Comparison of ENCODE assay signal across 8 cellular contexts in the genomic region with DNA sequence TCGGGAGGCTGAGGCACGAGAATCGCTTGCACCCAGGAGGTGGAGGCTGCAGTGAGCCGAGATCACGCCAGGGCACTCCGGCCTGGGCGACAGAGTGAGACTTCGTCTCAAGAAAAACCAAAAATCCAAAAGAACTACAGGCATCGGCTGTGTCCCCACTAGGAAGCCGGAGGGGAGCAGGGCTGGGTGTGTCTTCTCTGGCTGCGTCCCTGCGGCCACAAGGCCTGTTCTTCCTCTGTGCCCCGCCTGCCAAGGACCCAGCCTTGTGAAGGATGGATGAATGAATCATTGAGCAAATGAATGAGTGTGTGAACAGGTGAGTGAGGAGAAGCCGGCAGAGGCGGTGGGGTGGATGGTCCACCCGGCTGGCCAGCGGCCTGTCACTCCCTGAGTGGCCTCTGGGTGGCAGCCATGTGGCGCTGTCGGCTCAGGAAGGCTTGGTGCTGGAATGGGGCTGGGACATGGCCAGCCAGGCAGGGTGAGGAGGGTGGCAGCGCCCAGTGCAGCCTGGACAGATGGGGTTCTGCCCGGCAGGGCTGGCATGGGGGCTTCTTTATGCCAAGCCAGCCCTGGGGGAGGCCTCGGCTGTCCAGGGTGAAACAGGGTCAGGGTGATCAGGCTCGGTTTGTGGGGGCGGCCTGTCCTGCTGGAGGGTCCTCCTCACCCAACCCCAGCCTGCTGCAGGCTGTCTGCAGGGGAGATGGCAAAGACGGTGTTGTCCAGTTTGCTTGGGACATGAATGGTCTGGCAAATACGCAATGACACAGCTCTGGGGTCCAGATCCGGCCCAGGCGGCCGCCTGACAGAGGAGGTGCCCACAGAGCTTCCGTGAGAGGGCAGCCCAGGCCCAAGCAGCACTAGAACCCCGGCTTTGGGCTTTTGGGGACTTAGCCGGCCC. TPM values are rescaled to one million over a fixed set of nuclear protein-coding genes. Genes with fewer than 3 reads are reported as not detected.
DNase-seq lines count a peak whose midpoint lies in the region; ATAC-seq and TF ChIP-seq lines count a peak whose summit lies in the region.

No MANE protein-coding gene starts in this region.

- H3K4me3 Mint-ChIP-seq in endothelial cell (ENCODE audit: unreplicated experiment) = no peak overlapping the region
- no peak overlapping the region for H3K4me3 Mint-ChIP-seq in stimulated activated effector memory CD8-positive, alpha-beta T cell treated with anti-CD3 and anti-CD28 coated beads, Interleukin-12 subunit alpha, Interleukin-12 subunit beta, amount 100 ng/mL, for 72 hours

- DNase-seq in D341Med (ENCODE audit: low spot score) (peak; percentile 99), HT1080 (ENCODE audit: low read depth) (peak; percentile 75), NOMO-1 treated with dmso at 0.1 percent for 144 hours (lab: John Stamatoyannopoulos, UW; ENCODE audit: unreplicated experiment) (peak; percentile 73), endothelial cell (ENCODE audit: low spot score) (peak; percentile 85), middle frontal gyrus (ENCODE audit: extremely low spot score, low spot score) (peak; percentile 73)
- peak in 2 of 3 experiments; percentile 38 to 41 for DNase-seq in activated CD8-positive, alpha-beta memory T cell treated with anti-CD3 and anti-CD28 coated beads for 48 hours (ENCODE audit: low read depth in 2 of 3, low spot score in 2 of 3)
- DNase-seq in stimulated activated effector memory CD8-positive, alpha-beta T cell treated with anti-CD3 and anti-CD28 coated beads, Interleukin-12 subunit alpha, Interleukin-12 subunit beta, amount 100 ng/mL, for 72 hours (ENCODE audit: low spot score in 2 of 2) = peak; percentile 72 to 86

- ATAC-seq in stimulated activated effector memory CD8-positive, alpha-beta T cell treated with anti-CD3 and anti-CD28 coated beads, Interleukin-12 subunit alpha, Interleukin-12 subunit beta, amount 100 ng/mL, for 72 hours = peak; percentile 89
- ATAC-seq in HG02973 (IDR thresholded peaks at IDR 0.05; ENCODE audit: unreplicated experiment) = no peak

- H3K9me3 Mint-ChIP-seq in endothelial cell (ENCODE audit: unreplicated experiment) = no peaks in the 10 kb centered on the region
- no peaks in the 10 kb centered on the region for H3K9me3 Mint-ChIP-seq in stimulated activated effector memory CD8-positive, alpha-beta T cell treated with anti-CD3 and anti-CD28 coated beads, Interleukin-12 subunit alpha, Interleukin-12 subunit beta, amount 100 ng/mL, for 72 hours

- no peaks in the 10 kb centered on the region for H3K36me3 Mint-ChIP-seq in endothelial cell (ENCODE audit: low read depth, unreplicated experiment)
- no peaks in the 10 kb centered on the region for H3K36me3 Mint-ChIP-seq in stimulated activated effector memory CD8-positive, alpha-beta T cell treated with anti-CD3 and anti-CD28 coated beads, Interleukin-12 subunit alpha, Interleukin-12 subunit beta, amount 100 ng/mL, for 72 hours

- H3K27ac Mint-ChIP-seq in endothelial cell (ENCODE audit: unreplicated experiment) = no peak overlapping the region
- H3K27ac Mint-ChIP-seq in stimulated activated effector memory CD8-positive, alpha-beta T cell treated with anti-CD3 and anti-CD28 coated beads, Interleukin-12 subunit alpha, Interleukin-12 subunit beta, amount 100 ng/mL, for 72 hours = peak overlapping the region; percentile 48

- peaks cover 15% of the 10 kb centered on the region for H3K27me3 Mint-ChIP-seq in endothelial cell (ENCODE audit: unreplicated experiment)

- peak; percentile 81 for TF ChIP-seq CTCF in endothelial cell (IDR thresholded peaks at IDR 0.05; ENCODE audit: unreplicated experiment)

- no peaks in the 10 kb centered on the region for H3K4me1 Mint-ChIP-seq in endothelial cell (ENCODE audit: unreplicated experiment)
- H3K4me1 Mint-ChIP-seq in stimulated activated effector memory CD8-positive, alpha-beta T cell treated with anti-CD3 and anti-CD28 coated beads, Interleukin-12 subunit alpha, Interleukin-12 subunit beta, amount 100 ng/mL, for 72 hours = peaks cover 14% of the 10 kb centered on the region

RNA-seq across cellular contexts. Expression of gene SLC25A10, which starts 21.7 kb away (rescaled TPM):
- total RNA-seq in HT1080 (2014; rRNA removed; shearing (Covaris generic)) = 96.9 and 106 TPM in 2 replicates
- polyA plus RNA-seq in HT1080 (2015; cell fraction: cytosol; rRNA removed) = 56.8 and 78.5 TPM in 2 replicates
- polyA plus RNA-seq in HT1080 (2015; cell fraction: nucleus; rRNA removed) = 41.7 and 46.6 TPM in 2 replicates
- 6.7 TPM for total RNA-seq in endothelial cell (ENCODE audit: unreplicated experiment)

RNA-seq across cellular contexts. Expression of gene MRPL12, which starts 30.6 kb away (rescaled TPM):
- 51.9 and 57.7 TPM in 2 replicates for total RNA-seq in HT1080 (2014; rRNA removed; shearing (Covaris generic))
- 219 and 267 TPM in 2 replicates for polyA plus RNA-seq in HT1080 (2015; cell fraction: cytosol; rRNA removed)
- 65.9 and 77.4 TPM in 2 replicates for polyA plus RNA-seq in HT1080 (2015; cell fraction: nucleus; rRNA removed)
- 58.5 TPM for total RNA-seq in endothelial cell (ENCODE audit: unreplicated experiment)

RNA-seq across cellular contexts. Expression of gene HGS, which starts 49.9 kb away (rescaled TPM):
- 165 and 172 TPM in 2 replicates for total RNA-seq in HT1080 (2014; rRNA removed; shearing (Covaris generic))
- 102 and 109 TPM in 2 replicates for polyA plus RNA-seq in HT1080 (2015; cell fraction: cytosol; rRNA removed)
- 333 and 341 TPM in 2 replicates for polyA plus RNA-seq in HT1080 (2015; cell fraction: nucleus; rRNA removed)
- 142 TPM for total RNA-seq in endothelial cell (ENCODE audit: unreplicated experiment)

RNA-seq across cellular contexts. Expression of gene ARL16, which starts 50.2 kb away (rescaled TPM):
- 47.9 and 59.7 TPM in 2 replicates for total RNA-seq in HT1080 (2014; rRNA removed; shearing (Covaris generic))
- polyA plus RNA-seq in HT1080 (2015; cell fraction: cytosol; rRNA removed) = 25.2 and 32.5 TPM in 2 replicates
- 25.7 and 31.9 TPM in 2 replicates for polyA plus RNA-seq in HT1080 (2015; cell fraction: nucleus; rRNA removed)
- 54.0 TPM for total RNA-seq in endothelial cell (ENCODE audit: unreplicated experiment)

Comparison
In these comparisons a context has a peak if more than half of its experiments do, and no peak if none do; other contexts are left out.
1. DNase-seq: peak in every context shown above with its lines; median percentile 99 in D341Med; 85 in endothelial cell; 79 in stimulated activated effector memory CD8-positive, alpha-beta T cell treated with anti-CD3 and anti-CD28 coated beads, Interleukin-12 subunit alpha, Interleukin-12 subunit beta, amount 100 ng/mL, for 72 hours; 75 in HT1080; 73 in NOMO-1 treated with dmso at 0.1 percent for 144 hours; 73 in middle frontal gyrus; 40 in activated CD8-positive, alpha-beta memory T cell treated with anti-CD3 and anti-CD28 coated beads for 48 hours.
2. RNA of gene SLC25A10, which starts 21.7 kb away (total RNA-seq): 96.9 to 106 TPM in HT1080; 6.7 TPM in endothelial cell (single experiment); every median in the first group is over 10 times any median in the second.